39 cellular contexts compared by ENCODE assay signal in the genomic region with DNA sequence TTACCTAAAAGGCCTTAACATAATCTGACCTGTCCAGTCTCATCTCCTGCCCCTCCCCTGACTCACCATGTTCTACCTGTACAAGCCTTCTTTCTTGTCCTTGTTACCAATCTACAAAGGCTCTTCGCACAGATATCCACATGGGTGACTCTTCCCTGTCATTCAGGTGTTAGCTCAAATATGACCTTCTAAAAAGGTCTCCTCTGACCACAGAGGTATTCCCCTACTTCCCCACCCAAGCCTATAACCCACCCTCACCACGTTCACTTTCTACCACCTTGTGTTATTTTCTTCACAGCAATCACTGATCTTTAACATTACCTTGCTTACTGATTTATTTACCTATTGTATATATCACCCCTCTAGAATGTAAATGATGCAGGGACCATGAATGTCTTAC.
"Had no signal": no experiment of that assay in that cellular context is flagged by ENCODE, and none has a peak within 500 bp of the region (broad histone marks: within the 10 kb centered on the region; RNA-seq: fewer than 3 reads in every experiment).

No MANE protein-coding gene starts in this region.

- H3K27ac Mint-ChIP-seq: activated B cell treated with CpG ODN at 0.5 μM for 24 hours; activated CD4-positive, alpha-beta memory T cell treated with anti-CD3 and anti-CD28 coated beads for 36 hours; activated CD4-positive, alpha-beta T cell treated with anti-CD3 and anti-CD28 coated beads, Interleukin-2, amount 10 ng/mL, durations not matched to agents 24 days and 14 days; activated naive CD4-positive, alpha-beta T cell treated with anti-CD3 and anti-CD28 coated beads for 36 hours; activated naive CD4-positive, alpha-beta T cell treated with anti-CD3 and anti-CD28 coated beads, Interleukin-2, amount 50 U/mL, for 72 hours; activated naive CD8-positive, alpha-beta T cell treated with anti-CD3 and anti-CD28 coated beads, Interleukin-2, amount 10 ng/mL, durations not matched to agents 7 days and 5 days; activated T-cell treated with anti-CD3 and anti-CD28 coated beads, Interleukin-2, amount 50 U/mL, for 72 hours; activated T-helper 1 cell treated with anti-CD3 and anti-CD28 coated beads, Interleukin-12 subunit alpha, Interleukin-12 subunit beta, Interleukin-2, Interleukin-4 antibody, amounts not matched to agents 30 ng/mL and 10 ng/mL and 1 ng/mL, durations not matched to agents 14 hours and 24 hours and 36 hours; activated T-helper 17 cell treated with anti-CD3 and anti-CD28 coated beads, Interleukin-2, amount 50 U/mL, for 72 hours; brain; T-helper 1 cell treated with Interleukin-12 subunit alpha and Interleukin-12 subunit beta and Interleukin-4 antibody, amounts not matched to agents 30 μg/mL and 1 μg/mL, for 36 hours; T-helper 2 cell treated with Interferon-gamma antibody and Interleukin-4, amounts not matched to agents 5 μg/mL and 100 μg/mL, for 36 hours had no signal

- H3K27me3 Mint-ChIP-seq: activated B cell treated with CpG ODN at 0.5 μM for 24 hours; activated CD4-positive, alpha-beta memory T cell treated with anti-CD3 and anti-CD28 coated beads for 36 hours; activated CD4-positive, alpha-beta T cell treated with anti-CD3 and anti-CD28 coated beads, Interleukin-2, amount 10 ng/mL, durations not matched to agents 24 days and 14 days; activated naive CD8-positive, alpha-beta T cell treated with anti-CD3 and anti-CD28 coated beads, Interleukin-2, amount 10 ng/mL, durations not matched to agents 7 days and 5 days; activated T-helper 17 cell treated with anti-CD3 and anti-CD28 coated beads, Interleukin-2, amount 50 U/mL, for 72 hours; brain; central memory CD8-positive, alpha-beta T cell had no signal

- DNase-seq: activated B cell treated with CpG ODN at 0.5 μM for 24 hours; activated CD4-positive, alpha-beta memory T cell treated with anti-CD3 and anti-CD28 coated beads for 36 hours; activated CD4-positive, alpha-beta T cell treated with anti-CD3 and anti-CD28 coated beads for 4 hours; activated CD4-positive, alpha-beta T cell treated with anti-CD3 and anti-CD28 coated beads, Interleukin-2, amount 10 ng/mL, durations not matched to agents 24 days and 14 days; activated CD4-positive, alpha-beta T cell treated with anti-CD3 and anti-CD28 coated beads, Interleukin-2, amount 50 U/mL, for 1 hour; activated CD4-positive, alpha-beta T cell treated with anti-CD3 and anti-CD28 coated beads, Interleukin-2, amount 50 U/mL, for 4 hours; activated CD4-positive, CD25-positive, alpha-beta regulatory T cell treated with anti-CD3 and anti-CD28 coated beads, Interleukin-2, amount 50 U/mL, for 72 hours; activated CD8-positive, alpha-beta memory T cell treated with anti-CD3 and anti-CD28 coated beads, Interleukin-2, amount 50 U/mL, for 4 hours; activated effector memory CD4-positive, alpha-beta T cell treated with anti-CD3 and anti-CD28 coated beads, Interleukin-2, amount 50 U/mL, for 16 hours; activated gamma-delta T cell treated with Interleukin-2 at 50 U/mL for 16 hours; activated naive CD4-positive, alpha-beta T cell; activated naive CD4-positive, alpha-beta T cell treated with anti-CD3 and anti-CD28 coated beads for 36 hours; activated naive CD4-positive, alpha-beta T cell treated with anti-CD3 and anti-CD28 coated beads, Interleukin-2, amount 50 U/mL, for 16 hours; activated naive CD8-positive, alpha-beta T cell treated with anti-CD3 and anti-CD28 coated beads, Interleukin-2, amount 10 ng/mL, durations not matched to agents 7 days and 5 days; activated T-cell treated with anti-CD3 and anti-CD28 coated beads for 4 hours; activated T-cell treated with anti-CD3 and anti-CD28 coated beads, Interleukin-2, amount 50 U/mL, for 1 hour; activated T-cell treated with anti-CD3 and anti-CD28 coated beads, Interleukin-2, amount 50 U/mL, for 4 hours; activated T-cell treated with anti-CD3 and anti-CD28 coated beads, Interleukin-2, amount 50 U/mL, for 72 hours; adrenal gland; amniotic stem cell; aorta; caudate nucleus; cerebellar nuclear complex; SW 1271; T-helper 1 cell; T-helper 2 cell; T-helper 9 cell had no signal

- H3K4me1 ChIP-seq: adrenal gland had no signal

- H3K4me3 ChIP-seq: adrenal gland, cardiac muscle cell had no signal

- ATAC-seq: activated naive CD4-positive, alpha-beta T cell treated with anti-CD3 and anti-CD28 coated beads, Interleukin-2, amount 50 U/mL, for 72 hours; activated T-cell treated with anti-CD3 and anti-CD28 coated beads, Interleukin-2, amount 50 U/mL, for 4 hours; activated T-cell treated with anti-CD3 and anti-CD28 coated beads, Interleukin-2, amount 50 U/mL, for 72 hours; activated T-helper 17 cell treated with anti-CD3 and anti-CD28 coated beads, Interleukin-2, amount 50 U/mL, for 72 hours had no signal

- FAIRE-seq: astrocyte, bronchial epithelial cell, TTC549 had no signal

- H3K9me3 ChIP-seq: adrenal gland had no signal

- H3K9me3 Mint-ChIP-seq: activated B cell treated with CpG ODN at 0.5 μM for 24 hours; activated CD4-positive, alpha-beta memory T cell treated with anti-CD3 and anti-CD28 coated beads for 36 hours; activated CD4-positive, alpha-beta T cell treated with anti-CD3 and anti-CD28 coated beads, Interleukin-2, amount 10 ng/mL, durations not matched to agents 24 days and 14 days; activated naive CD4-positive, alpha-beta T cell treated with anti-CD3 and anti-CD28 coated beads for 36 hours; activated naive CD4-positive, alpha-beta T cell treated with anti-CD3 and anti-CD28 coated beads, Interleukin-2, amount 50 U/mL, for 72 hours; activated naive CD8-positive, alpha-beta T cell treated with anti-CD3 and anti-CD28 coated beads, Interleukin-2, amount 10 ng/mL, durations not matched to agents 7 days and 5 days; activated T-cell treated with anti-CD3 and anti-CD28 coated beads, Interleukin-2, amount 50 U/mL, for 4 hours; activated T-cell treated with anti-CD3 and anti-CD28 coated beads, Interleukin-2, amount 50 U/mL, for 72 hours; activated T-helper 1 cell treated with anti-CD3 and anti-CD28 coated beads, Interleukin-12 subunit alpha, Interleukin-12 subunit beta, Interleukin-2, Interleukin-4 antibody, amounts not matched to agents 30 ng/mL and 10 ng/mL and 1 ng/mL, durations not matched to agents 14 hours and 24 hours and 36 hours; activated T-helper 17 cell treated with anti-CD3 and anti-CD28 coated beads, Interleukin-2, amount 50 U/mL, for 72 hours; brain; central memory CD8-positive, alpha-beta T cell; T-helper 1 cell treated with Interleukin-12 subunit alpha and Interleukin-12 subunit beta and Interleukin-4 antibody, amounts not matched to agents 30 μg/mL and 1 μg/mL, for 36 hours; T-helper 2 cell treated with Interferon-gamma antibody and Interleukin-4, amounts not matched to agents 5 μg/mL and 100 μg/mL, for 36 hours had no signal

- H3K27me3 ChIP-seq: adrenal gland, cardiac muscle cell had no signal

- H3K4me3 Mint-ChIP-seq: activated B cell treated with CpG ODN at 0.5 μM for 24 hours; activated CD4-positive, alpha-beta memory T cell treated with anti-CD3 and anti-CD28 coated beads for 36 hours; activated CD4-positive, alpha-beta T cell treated with anti-CD3 and anti-CD28 coated beads, Interleukin-2, amount 10 ng/mL, durations not matched to agents 24 days and 14 days; activated naive CD4-positive, alpha-beta T cell treated with anti-CD3 and anti-CD28 coated beads for 36 hours; activated naive CD8-positive, alpha-beta T cell treated with anti-CD3 and anti-CD28 coated beads, Interleukin-2, amount 10 ng/mL, durations not matched to agents 7 days and 5 days; activated T-cell treated with anti-CD3 and anti-CD28 coated beads, Interleukin-2, amount 50 U/mL, for 4 hours; activated T-cell treated with anti-CD3 and anti-CD28 coated beads, Interleukin-2, amount 50 U/mL, for 72 hours; activated T-helper 1 cell treated with anti-CD3 and anti-CD28 coated beads, Interleukin-12 subunit alpha, Interleukin-12 subunit beta, Interleukin-2, Interleukin-4 antibody, amounts not matched to agents 30 ng/mL and 10 ng/mL and 1 ng/mL, durations not matched to agents 14 hours and 24 hours and 36 hours; activated T-helper 17 cell treated with anti-CD3 and anti-CD28 coated beads, Interleukin-2, amount 50 U/mL, for 72 hours; brain; central memory CD8-positive, alpha-beta T cell; T-helper 1 cell treated with Interleukin-12 subunit alpha and Interleukin-12 subunit beta and Interleukin-4 antibody, amounts not matched to agents 30 μg/mL and 1 μg/mL, for 36 hours; T-helper 2 cell treated with Interferon-gamma antibody and Interleukin-4, amounts not matched to agents 5 μg/mL and 100 μg/mL, for 36 hours had no signal

- H3K27ac ChIP-seq: adrenal gland, cardiac muscle cell, VCaP had no signal

- H3K4me1 Mint-ChIP-seq: activated B cell treated with CpG ODN at 0.5 μM for 24 hours; activated CD4-positive, alpha-beta T cell treated with anti-CD3 and anti-CD28 coated beads, Interleukin-2, amount 10 ng/mL, durations not matched to agents 24 days and 14 days; activated naive CD8-positive, alpha-beta T cell treated with anti-CD3 and anti-CD28 coated beads, Interleukin-2, amount 10 ng/mL, durations not matched to agents 7 days and 5 days; brain had no signal

- H3K36me3 ChIP-seq: adrenal gland, cardiac muscle cell had no signal
